ENCODE assay signal across 9 cellular contexts in the genomic region with DNA sequence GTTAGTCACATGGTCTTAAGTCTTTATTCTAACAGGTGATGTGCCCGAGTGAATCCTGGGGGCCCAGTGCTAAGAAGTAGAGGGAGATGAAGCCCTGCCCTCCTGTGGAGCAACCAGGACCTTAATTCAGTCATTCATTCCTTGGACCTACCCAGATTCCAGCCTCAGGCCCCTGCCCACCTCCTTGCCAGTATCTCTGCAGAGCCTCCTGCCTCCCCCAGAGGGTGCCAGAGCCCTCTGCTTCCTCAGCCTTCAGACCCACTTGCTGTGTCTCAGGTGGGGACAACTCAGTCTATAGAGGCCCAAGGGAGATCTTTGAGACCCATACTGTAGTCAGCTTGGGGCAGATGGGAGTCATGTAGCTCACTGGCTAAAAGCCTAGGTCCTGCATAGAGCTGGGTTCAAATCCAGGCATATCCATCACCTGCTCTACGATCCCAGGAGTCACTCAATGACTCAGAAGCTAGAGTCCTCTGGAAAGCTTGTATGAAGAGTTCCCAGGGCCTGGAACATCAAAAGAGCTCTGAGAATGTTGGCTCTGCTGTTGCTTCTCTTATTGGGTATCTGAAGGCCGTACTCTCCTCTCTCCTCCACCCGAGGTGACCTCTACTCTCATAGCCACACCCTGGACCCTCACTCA. TPM values are rescaled to one million over a fixed set of nuclear protein-coding genes. Genes with fewer than 3 reads are reported as not detected.
A peak's percentile ranks its signal among the peaks of the same experiment; 100 is the strongest.
DNase-seq lines count a peak whose midpoint lies in the region; ATAC-seq and TF ChIP-seq lines count a peak whose summit lies in the region.
"Had no signal": no experiment of that assay in that cellular context is flagged by ENCODE, and none has a peak within 500 bp of the region (broad histone marks: within the 10 kb centered on the region; RNA-seq: fewer than 3 reads in every experiment).

No MANE protein-coding gene starts in this region.

- intact Hi-C loops in natural killer cell (cut with micrococcal nuclease), result no loop called here

- H3K4me3 ChIP-seq in epithelial cell of proximal tubule (ENCODE audit: low read depth, low read length), result no peak overlapping the region

- TF ChIP-seq RAD21 in Ishikawa (IDR thresholded peaks at IDR 0.05; ENCODE audit: low read depth), result peak; percentile 90

- H3K4me1 Mint-ChIP-seq in natural killer cell, result no peaks in the 10 kb centered on the region
- H3K4me1 Mint-ChIP-seq: activated naive CD4-positive, alpha-beta T cell treated with anti-CD3 and anti-CD28 coated beads, Interleukin-2, amount 50 U/mL, for 24 hours had no signal

- no peak overlapping the region for H3K4me3 Mint-ChIP-seq in natural killer cell
- H3K4me3 Mint-ChIP-seq: activated naive CD4-positive, alpha-beta T cell treated with anti-CD3 and anti-CD28 coated beads, Interleukin-2, amount 50 U/mL, for 24 hours had no signal

- no peaks in the 10 kb centered on the region for H3K9me3 Mint-ChIP-seq in natural killer cell
- H3K9me3 Mint-ChIP-seq: activated naive CD4-positive, alpha-beta T cell treated with anti-CD3 and anti-CD28 coated beads, Interleukin-2, amount 50 U/mL, for 24 hours had no signal

- H3K27me3 Mint-ChIP-seq in natural killer cell (ENCODE audit: low read depth in 2 of 2), result peaks cover 11 to 18% of the 10 kb centered on the region in 2 donors

- in situ Hi-C loops in SK-MEL-5 (cut with HindIII; ENCODE audit: low pct_unique_long_range_greater_than_20kb, low sequenced_read_pairs), result no loop called here

- H3K36me3 Mint-ChIP-seq in natural killer cell, result no peaks in the 10 kb centered on the region
- H3K36me3 Mint-ChIP-seq: activated naive CD4-positive, alpha-beta T cell treated with anti-CD3 and anti-CD28 coated beads, Interleukin-2, amount 50 U/mL, for 24 hours had no signal

- TF ChIP-seq CTCF in epithelial cell of proximal tubule (conservative IDR thresholded peaks at IDR 0.05; ENCODE audit: low read depth, low read length) (peak; percentile 87), natural killer cell (IDR thresholded peaks at IDR 0.05) (peak; percentile 4)

- H3K27ac Mint-ChIP-seq in natural killer cell, result no peak overlapping the region
- H3K27ac Mint-ChIP-seq: activated naive CD4-positive, alpha-beta T cell treated with anti-CD3 and anti-CD28 coated beads, Interleukin-2, amount 50 U/mL, for 24 hours had no signal

- TF ChIP-seq EP300 in Ishikawa (IDR thresholded peaks at IDR 0.05; ENCODE audit: borderline replicate concordance), result no peak

- DNase-seq in NCI-H510A treated with DMSO at 0.1 percent for 48 hours (lab: John Stamatoyannopoulos, UW) (peak; percentile 46), NCI-H510A (lab: John Stamatoyannopoulos, UW) (no peak), SK-MEL-5 (ENCODE audit: low read depth, low spot score) (peak; percentile 81), epithelial cell of proximal tubule (ENCODE audit: low read depth) (no peak), natural killer cell (no peak)
- no peak for DNase-seq in stimulated activated naive CD4-positive, alpha-beta T cell treated with Interleukin-2 at 50 U/mL for 16 hours (lab: John Stamatoyannopoulos, UW)

- ATAC-seq in natural killer cell (peak in 2 of 3 donors; percentile 44 to 58), GM18909 (IDR thresholded peaks at IDR 0.05; ENCODE audit: poor library complexity, unreplicated experiment) (no peak)

TF ChIP-seq in Ishikawa, 13 proteins besides CTCF, POLR2A, EP300 and RAD21:
- TF ChIP-seq, protein P1, sequence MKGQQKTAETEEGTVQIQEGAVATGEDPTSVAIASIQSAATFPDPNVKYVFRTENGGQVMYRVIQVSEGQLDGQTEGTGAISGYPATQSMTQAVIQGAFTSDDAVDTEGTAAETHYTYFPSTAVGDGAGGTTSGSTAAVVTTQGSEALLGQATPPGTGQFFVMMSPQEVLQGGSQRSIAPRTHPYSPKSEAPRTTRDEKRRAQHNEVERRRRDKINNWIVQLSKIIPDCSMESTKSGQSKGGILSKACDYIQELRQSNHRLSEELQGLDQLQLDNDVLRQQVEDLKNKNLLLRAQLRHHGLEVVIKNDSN (IDR thresholded peaks at IDR 0.05), result no peak

RNA-seq across cellular contexts. Expression of a gene that starts 3.9 kb away (rescaled TPM):
- total RNA-seq in SK-MEL-5 (2014; rRNA removed; shearing (Covaris generic)), result not detected in 2 replicates
- not detected in 2 replicates for polyA plus RNA-seq in SK-MEL-5 (2015; cell fraction: cytosol; rRNA removed)
- 0.05 TPM in 1 of 2 replicates, not detected in the other for polyA plus RNA-seq in SK-MEL-5 (2015; cell fraction: nucleus; rRNA removed)
- total RNA-seq in epithelial cell of proximal tubule, result not detected in 2 replicates
- under 1 TPM; 0.09 to 0.36 (median 0.30) TPM for total RNA-seq in natural killer cell

RNA-seq across cellular contexts. Expression of a gene that starts 16.2 kb away (rescaled TPM):
- 0.21 TPM in 1 of 2 replicates, not detected in the other for total RNA-seq in SK-MEL-5 (2014; rRNA removed; shearing (Covaris generic))
- polyA plus RNA-seq in SK-MEL-5 (2015; cell fraction: cytosol; rRNA removed), result 0.16 and 0.21 TPM in 2 replicates
- polyA plus RNA-seq in SK-MEL-5 (2015; cell fraction: nucleus; rRNA removed), result 0.23 and 0.46 TPM in 2 replicates
- total RNA-seq in epithelial cell of proximal tubule (not detected in 2 replicates), natural killer cell (not detected)

RNA-seq across cellular contexts. Expression of a gene that starts 34.5 kb away (rescaled TPM):
- total RNA-seq in SK-MEL-5 (2014; rRNA removed; shearing (Covaris generic)), result not detected in 2 replicates
- polyA plus RNA-seq in SK-MEL-5 (2015; cell fraction: cytosol; rRNA removed), result not detected in 2 replicates
- polyA plus RNA-seq in SK-MEL-5 (2015; cell fraction: nucleus; rRNA removed), result 0.10 TPM in 1 of 2 replicates, not detected in the other
- total RNA-seq in epithelial cell of proximal tubule (not detected in 2 replicates), natural killer cell (not detected)

RNA-seq across cellular contexts. Expression of a gene that starts 51.2 kb away (rescaled TPM):
- 63.5 and 69.7 TPM in 2 replicates for total RNA-seq in SK-MEL-5 (2014; rRNA removed; shearing (Covaris generic))
- 83.7 and 90.6 TPM in 2 replicates for polyA plus RNA-seq in SK-MEL-5 (2015; cell fraction: cytosol; rRNA removed)
- 18.5 and 22.7 TPM in 2 replicates for polyA plus RNA-seq in SK-MEL-5 (2015; cell fraction: nucleus; rRNA removed)
- total RNA-seq in epithelial cell of proximal tubule (62.0 and 64.6 TPM in 2 replicates), natural killer cell (10 to 100 TPM; 10.1 to 13.5 (median 12.3) TPM)

RNA-seq across cellular contexts. Expression of a gene that starts 53.1 kb away (rescaled TPM):
- not detected in 2 replicates for total RNA-seq in SK-MEL-5 (2014; rRNA removed; shearing (Covaris generic))
- not detected in 2 replicates for polyA plus RNA-seq in SK-MEL-5 (2015; cell fraction: cytosol; rRNA removed)
- not detected in 2 replicates for polyA plus RNA-seq in SK-MEL-5 (2015; cell fraction: nucleus; rRNA removed)
- not detected in 2 replicates for total RNA-seq in epithelial cell of proximal tubule
- total RNA-seq in natural killer cell, result not detected

Comparison
In these comparisons a context has a peak if more than half of its experiments do, and no peak if none do; other contexts are left out.
1. DNase-seq: peak in NCI-H510A treated with DMSO at 0.1 percent for 48 hours (single experiment) and SK-MEL-5 (single experiment); none in NCI-H510A (single experiment), epithelial cell of proximal tubule (single experiment), natural killer cell (single experiment) and stimulated activated naive CD4-positive, alpha-beta T cell treated with Interleukin-2 at 50 U/mL for 16 hours (single experiment).